In the genomic region with DNA sequence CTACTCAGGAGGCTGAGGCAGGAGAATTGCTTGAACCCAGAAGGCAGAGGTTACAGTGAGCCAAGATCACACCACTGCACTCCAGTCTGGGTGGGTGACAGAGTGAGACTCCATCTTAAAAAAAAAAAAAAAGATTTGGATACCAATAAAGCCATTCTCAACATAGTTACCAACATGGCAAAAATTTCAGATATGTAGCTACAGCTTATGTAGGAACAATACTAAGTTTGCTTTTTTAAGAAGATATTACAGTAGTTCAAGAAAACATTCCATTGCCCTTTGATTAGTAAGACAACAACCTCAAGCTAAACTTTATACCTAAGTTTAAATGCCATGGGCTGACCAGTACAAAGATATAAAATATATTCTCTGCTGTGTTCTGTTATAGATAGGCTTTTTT, we compare ENCODE assay signal across 13 cellular contexts. TPM values are rescaled to one million over a fixed set of nuclear protein-coding genes. Genes with fewer than 3 reads are reported as not detected.
DNase-seq lines count a peak whose midpoint lies in the region; ATAC-seq, FAIRE-seq and TF ChIP-seq lines count a peak whose summit lies in the region.
"Had no signal": no experiment of that assay in that cellular context is flagged by ENCODE, and none has a peak within 500 bp of the region (broad histone marks: within the 10 kb centered on the region; RNA-seq: fewer than 3 reads in every experiment).

No MANE protein-coding gene starts in this region.

- no peaks in the 10 kb centered on the region for H3K27me3 Mint-ChIP-seq in nephron (ENCODE audit: low read depth)
- no peaks in the 10 kb centered on the region for H3K27me3 Mint-ChIP-seq in activated CD4-positive, alpha-beta T cell treated with anti-CD3 and anti-CD28 coated beads, Interleukin-2, amount 10 ng/mL, durations not matched to agents 7 days and 5 days

- peaks cover 21% of the 10 kb centered on the region for H3K36me3 Mint-ChIP-seq in nephron (ENCODE audit: low read depth)
- peaks cover 5% of the 10 kb centered on the region for H3K36me3 Mint-ChIP-seq in activated CD4-positive, alpha-beta T cell treated with anti-CD3 and anti-CD28 coated beads, Interleukin-2, amount 10 ng/mL, durations not matched to agents 7 days and 5 days (ENCODE audit: low read depth)

- H3K27ac ChIP-seq in SJSA1 (peak overlapping the region; percentile 80), endothelial cell of umbilical vein (ENCODE audit: insufficient read depth, low read depth, low read length) (peak overlapping the region; percentile 23), upper lobe of left lung (peak overlapping the region; percentile 68 to 80 (median 76))

- peak overlapping the region; percentile 76 to 91 (median 89) for H3K4me3 Mint-ChIP-seq in nephron
- no peak overlapping the region for H3K4me3 Mint-ChIP-seq in activated CD4-positive, alpha-beta T cell treated with anti-CD3 and anti-CD28 coated beads, Interleukin-2, amount 10 ng/mL, durations not matched to agents 7 days and 5 days

- TF ChIP-seq POLR2A in endothelial cell of umbilical vein (IDR thresholded peaks at IDR 0.05; ENCODE audit: low read depth, low read length), result no peak
- TF ChIP-seq POLR2A in upper lobe of left lung (IDR thresholded peaks at IDR 0.05), result no peak

- peaks cover 27% of the 10 kb centered on the region for H3K36me3 ChIP-seq in SJSA1
- H3K36me3 ChIP-seq in endothelial cell of umbilical vein (ENCODE audit: control insufficient read depth in 2 of 2, extremely low read depth in 1 of 2, insufficient read depth in 2 of 2, low read length in 2 of 2), result peaks cover 0 to 3% of the 10 kb centered on the region in 2 experiments
- H3K36me3 ChIP-seq in upper lobe of left lung, result peaks cover 1 to 13% (median 5%) of the 10 kb centered on the region in 4 donors

- DNase-seq in SJSA1 (ENCODE audit: low read depth in 1 of 2, low spot score in 2 of 2), result peak in 1 of 2 experiments; percentile 6
- peak; percentile 4 for DNase-seq in endothelial cell of umbilical vein (ENCODE audit: low read depth, low spot score)
- DNase-seq in upper lobe of left lung, result no peak
- no peak for DNase-seq in NCI-H1436 (lab: John Stamatoyannopoulos, UW)
- DNase-seq in activated CD4-positive, alpha-beta T cell treated with anti-CD3 and anti-CD28 coated beads, Interleukin-2, amount 10 ng/mL, durations not matched to agents 7 days and 5 days, result no peak
- no peak for DNase-seq in HK-2 (ENCODE audit: unreplicated experiment)
- no peak for DNase-seq in NCI-H2227 treated with DMSO at 0.1 percent for 48 hours (lab: John Stamatoyannopoulos, UW)
- DNase-seq: activated naive CD4-positive, alpha-beta T cell treated with Interleukin-2 at 50 U/mL for 16 hours; DMS 273 treated with DMSO at 0.1 percent for 48 hours; effector CD8-positive, alpha-beta T cell; NCI-H1105 treated with DMSO at 0.1 percent for 48 hours; SW 1271 had no signal

- TF ChIP-seq EP300 in upper lobe of left lung (IDR thresholded peaks at IDR 0.05), result no peak

- peak overlapping the region; percentile 100 for H3K27ac Mint-ChIP-seq in nephron
- no peak overlapping the region for H3K27ac Mint-ChIP-seq in activated CD4-positive, alpha-beta T cell treated with anti-CD3 and anti-CD28 coated beads, Interleukin-2, amount 10 ng/mL, durations not matched to agents 7 days and 5 days

- H3K9me1 ChIP-seq in endothelial cell of umbilical vein (replicated peaks; ENCODE audit: control insufficient read depth, extremely low read depth, insufficient read depth, low read length), result no peaks in the 10 kb centered on the region

- peaks cover 42% of the 10 kb centered on the region for H3K4me1 Mint-ChIP-seq in nephron
- H3K4me1 Mint-ChIP-seq in activated CD4-positive, alpha-beta T cell treated with anti-CD3 and anti-CD28 coated beads, Interleukin-2, amount 10 ng/mL, durations not matched to agents 7 days and 5 days, result peaks cover 2% of the 10 kb centered on the region

- H3K9me3 ChIP-seq in SJSA1 (replicated peaks) (no peaks in the 10 kb centered on the region), endothelial cell of umbilical vein (replicated peaks; ENCODE audit: control insufficient read depth, insufficient read depth, low read length) (no peaks in the 10 kb centered on the region), upper lobe of left lung (no peaks in the 10 kb centered on the region)

- ATAC-seq in upper lobe of left lung (ENCODE audit: low FRiP score in 2 of 2), result no peak

- no peak overlapping the region for H2AFZ ChIP-seq in endothelial cell of umbilical vein (ENCODE audit: low read depth, low read length)

- H3K9ac ChIP-seq in endothelial cell of umbilical vein (replicated peaks; ENCODE audit: extremely low read depth, insufficient read depth, low read length), result no peak overlapping the region

- no peak for FAIRE-seq in endothelial cell of umbilical vein (lab: Jason Lieb, UNC)

- H4K20me1 ChIP-seq in endothelial cell of umbilical vein (replicated peaks; ENCODE audit: control insufficient read depth, extremely low read depth, insufficient read depth, low read length), result no peaks in the 10 kb centered on the region

- CTCF ChIA-PET in endothelial cell of umbilical vein (lab: Charles Lee), result interaction anchor here (1.0 to 1.5 kb wide), 3 partner anchors 13 to 20 kb away, joined by 3 read pairs; no protein-coding TSS in a partner anchor
- CTCF ChIA-PET in activated CD4-positive, alpha-beta T cell treated with anti-CD3 and anti-CD28 coated beads, Interleukin-2, amount 10 ng/mL, durations not matched to agents 7 days and 5 days (lab: Charles Lee), result interaction anchor here (0.6 to 0.7 kb wide), 3 partner anchors 17 to 435 kb away, joined by 3 to 4 read pairs (median 3); no protein-coding TSS in a partner anchor

- peaks cover 19% of the 10 kb centered on the region for H3K79me2 ChIP-seq in endothelial cell of umbilical vein (ENCODE audit: control insufficient read depth, insufficient read depth, low read length)

- TF ChIP-seq CTCF in endothelial cell of umbilical vein (IDR thresholded peaks at IDR 0.05; ENCODE audit: extremely low read depth in 1 of 2, insufficient read depth in 1 of 2, low read depth in 1 of 2, low read length in 2 of 2) (no peak), nephron (IDR thresholded peaks at IDR 0.05; ENCODE audit: unreplicated experiment in 3 of 3) (no peak), upper lobe of left lung (IDR thresholded peaks at IDR 0.05) (no peak)

- dilution Hi-C loops in endothelial cell of umbilical vein (cut with MboI; ENCODE audit: extremely low pct_ligation_motif_present, low sequenced_read_pairs), result no loop called here

- no TSS peak for BruUV-seq in endothelial cell of umbilical vein (replicated peaks; lab: Mats Ljungman, UMichigan)

- H3K27me3 ChIP-seq in SJSA1 (replicated peaks) (no peaks in the 10 kb centered on the region), endothelial cell of umbilical vein (ENCODE audit: control insufficient read depth in 2 of 2, insufficient read depth in 2 of 2, low read length in 2 of 2) (no peaks in the 10 kb centered on the region), upper lobe of left lung (no peaks in the 10 kb centered on the region)

- intact Hi-C loops in endothelial cell of umbilical vein (cut with micrococcal nuclease), result no loop called here

- H3K4me2 ChIP-seq in endothelial cell of umbilical vein (ENCODE audit: insufficient read depth, low read length), result peak overlapping the region; percentile 55

- H3K4me1 ChIP-seq in SJSA1 (replicated peaks) (peaks cover 24% of the 10 kb centered on the region), endothelial cell of umbilical vein (ENCODE audit: control insufficient read depth, extremely low read depth, insufficient read depth, low read length) (peaks cover 19% of the 10 kb centered on the region), upper lobe of left lung (peaks cover 11 to 33% (median 20%) of the 10 kb centered on the region in 4 donors)

- H3K4me3 ChIP-seq in SJSA1 (no peak overlapping the region), endothelial cell of umbilical vein (replicated peaks in 1 of 3; ENCODE audit: insufficient read depth in 1 of 3, low read depth in 1 of 3, low read length in 3 of 3) (no peak overlapping the region), upper lobe of left lung (peak overlapping the region in 3 of 4 donors; percentile 24 to 32 (median 31))

- POLR2A ChIA-PET in endothelial cell of umbilical vein (lab: Charles Lee), result no interaction called here
- POLR2A ChIA-PET in activated CD4-positive, alpha-beta T cell treated with anti-CD3 and anti-CD28 coated beads, Interleukin-2, amount 10 ng/mL, durations not matched to agents 7 days and 5 days (lab: Charles Lee), result no interaction called here

- H3K9me3 Mint-ChIP-seq in nephron, result no peaks in the 10 kb centered on the region
- no peaks in the 10 kb centered on the region for H3K9me3 Mint-ChIP-seq in activated CD4-positive, alpha-beta T cell treated with anti-CD3 and anti-CD28 coated beads, Interleukin-2, amount 10 ng/mL, durations not matched to agents 7 days and 5 days

RNA-seq across cellular contexts. Expression of gene ZNF106, which starts 34.4 kb away (rescaled TPM):
- 61.6 and 62.4 TPM in 2 replicates for total RNA-seq in SJSA1 (2014; rRNA removed; shearing (Covaris generic))
- total RNA-seq in endothelial cell of umbilical vein (51.2 and 53.5 TPM in 2 replicates), upper lobe of left lung (100 to 1,000 TPM in 2 of 6 donors, 10 to 100 TPM in 4; 67.0 to 130 (median 93.0) TPM)
- 16.7 and 18.9 TPM in 2 replicates for polyA plus RNA-seq in endothelial cell of umbilical vein
- polyA plus RNA-seq in endothelial cell of umbilical vein (2011; cell fraction: cytosol; rRNA removed), result 16.3 and 17.3 TPM in 2 replicates
- polyA plus RNA-seq in endothelial cell of umbilical vein (2011; cell fraction: nucleus; rRNA removed), result 17.8 and 18.5 TPM in 2 replicates
- 29.7 and 40.7 TPM in 2 replicates for polyA plus RNA-seq in endothelial cell of umbilical vein (2012)
- polyA minus RNA-seq in endothelial cell of umbilical vein, result 86.9 and 96.7 TPM in 2 replicates
- polyA minus RNA-seq in endothelial cell of umbilical vein (2011; cell fraction: cytosol; rRNA and poly(A)+ RNA removed), result 48.4 TPM
- 33.3 and 54.0 TPM in 2 replicates for polyA minus RNA-seq in endothelial cell of umbilical vein (2011; cell fraction: nucleus; rRNA and poly(A)+ RNA removed)
- total RNA-seq in activated CD4-positive, alpha-beta T cell treated with anti-CD3 and anti-CD28 coated beads, Interleukin-2, amount 10 ng/mL, durations not matched to agents 7 days and 5 days, result 10 to 100 TPM; 45.8 to 56.0 TPM

RNA-seq across cellular contexts. Expression of gene SNAP23, which starts 38.9 kb away (rescaled TPM):
- 88.9 and 163 TPM in 2 replicates for total RNA-seq in SJSA1 (2014; rRNA removed; shearing (Covaris generic))
- 126 and 141 TPM in 2 replicates for total RNA-seq in endothelial cell of umbilical vein
- polyA plus RNA-seq in endothelial cell of umbilical vein, result 56.5 and 152 TPM in 2 replicates
- polyA plus RNA-seq in endothelial cell of umbilical vein (2011; cell fraction: cytosol; rRNA removed), result 72.1 and 79.9 TPM in 2 replicates
- polyA plus RNA-seq in endothelial cell of umbilical vein (2011; cell fraction: nucleus; rRNA removed), result 115 and 178 TPM in 2 replicates
- polyA plus RNA-seq in endothelial cell of umbilical vein (2012), result 152 and 194 TPM in 2 replicates
- polyA minus RNA-seq in endothelial cell of umbilical vein, result 60.5 and 68.5 TPM in 2 replicates
- polyA minus RNA-seq in endothelial cell of umbilical vein (2011; cell fraction: cytosol; rRNA and poly(A)+ RNA removed), result 11.0 TPM
- 54.5 and 72.7 TPM in 2 replicates for polyA minus RNA-seq in endothelial cell of umbilical vein (2011; cell fraction: nucleus; rRNA and poly(A)+ RNA removed)
- total RNA-seq in upper lobe of left lung, result 100 to 1,000 TPM in 1 of 6 donors, 10 to 100 TPM in 5; 47.3 to 108 (median 63.7) TPM
- total RNA-seq in activated CD4-positive, alpha-beta T cell treated with anti-CD3 and anti-CD28 coated beads, Interleukin-2, amount 10 ng/mL, durations not matched to agents 7 days and 5 days, result 10 to 100 TPM; 50.7 to 63.1 TPM

Comparison
In these comparisons a context has a peak if more than half of its experiments do, and no peak if none do; other contexts are left out.
1. H3K27ac ChIP-seq: peak in every context shown above with its lines; median percentile 80 in SJSA1; 76 in upper lobe of left lung; 23 in endothelial cell of umbilical vein.
2. H3K4me3 ChIP-seq: peak in upper lobe of left lung (3 of 4); none in SJSA1 (single experiment) and endothelial cell of umbilical vein (0 of 3).